8 cellular contexts compared by ENCODE assay signal in the genomic region with DNA sequence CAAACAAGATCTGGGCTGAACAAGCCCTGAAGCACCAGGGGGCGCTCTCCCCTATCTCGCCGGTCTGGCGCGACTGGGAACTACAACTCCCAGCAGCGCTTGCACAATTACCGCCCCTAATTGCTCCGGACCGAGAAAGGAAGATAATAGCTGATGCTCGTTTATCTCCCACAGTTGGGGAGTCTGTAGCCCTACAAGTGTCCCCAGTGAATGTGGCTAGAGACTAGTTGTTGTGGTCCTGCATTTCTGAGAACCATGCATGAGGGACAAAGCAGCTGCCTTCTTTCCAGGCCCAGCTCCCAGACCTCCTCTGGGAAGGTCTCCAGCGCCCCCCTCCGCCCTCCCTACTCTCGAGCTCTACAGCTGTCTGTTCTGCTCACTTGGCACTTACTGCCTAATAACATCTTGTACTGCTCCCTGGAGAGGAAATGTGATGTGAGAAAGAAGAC. TPM values are rescaled to one million over a fixed set of nuclear protein-coding genes. Genes with fewer than 3 reads are reported as not detected.
DNase-seq lines count a peak whose midpoint lies in the region; ATAC-seq and TF ChIP-seq lines count a peak whose summit lies in the region.

No MANE protein-coding gene starts in this region.

- DNase-seq in NCI-H524 treated with DMSO at 0.1 percent for 48 hours (lab: John Stamatoyannopoulos, UW) (peak; percentile 69), choroid plexus epithelial cell (ENCODE audit: low read depth) (peak; percentile 91), left colon (peak; percentile 72 to 90)
- DNase-seq in activated CD4-positive, alpha-beta T cell treated with anti-CD3 and anti-CD28 coated beads for 36 hours, result peak; percentile 96
- DNase-seq in stimulated activated CD4-positive, alpha-beta T cell treated with anti-CD3 and anti-CD28 coated beads, Interleukin-1b, Interleukin-23, amount 100 ng/mL, for 24 hours (ENCODE audit: low read depth in 4 of 4, low spot score in 1 of 4), result peak; percentile 82 to 94 (median 89)

- ATAC-seq in GM18499 (IDR thresholded peaks at IDR 0.05; ENCODE audit: insufficient read depth, unreplicated experiment) (peak; percentile 62), HG03342 (IDR thresholded peaks at IDR 0.05; ENCODE audit: unreplicated experiment) (peak; percentile 79), left colon (peak; percentile 91), GM18858 (IDR thresholded peaks at IDR 0.05; ENCODE audit: unreplicated experiment) (no peak)
- peak; percentile 98 for ATAC-seq in activated CD4-positive, alpha-beta T cell treated with anti-CD3 and anti-CD28 coated beads for 36 hours

- H3K4me3 ChIP-seq in choroid plexus epithelial cell (ENCODE audit: low read depth, low read length), result peak overlapping the region; percentile 50

- H3K4me3 Mint-ChIP-seq in activated CD4-positive, alpha-beta T cell treated with anti-CD3 and anti-CD28 coated beads for 36 hours, result peak overlapping the region; percentile 25

- POLR2A ChIA-PET in activated CD4-positive, alpha-beta T cell treated with anti-CD3 and anti-CD28 coated beads for 36 hours (lab: Charles Lee), result interaction anchor here (0.6 kb wide), 1 partner anchor 481 kb away, joined by 6 read pairs; no protein-coding TSS in a partner anchor

- H3K9me3 Mint-ChIP-seq in activated CD4-positive, alpha-beta T cell treated with anti-CD3 and anti-CD28 coated beads for 36 hours (ENCODE audit: low read depth), result no peaks in the 10 kb centered on the region

- TF ChIP-seq CTCF in choroid plexus epithelial cell (conservative IDR thresholded peaks at IDR 0.05; ENCODE audit: low read depth, low read length), result peak; percentile 87

- H3K4me1 Mint-ChIP-seq in activated CD4-positive, alpha-beta T cell treated with anti-CD3 and anti-CD28 coated beads for 36 hours, result peaks cover 19% of the 10 kb centered on the region

- H3K27ac Mint-ChIP-seq in activated CD4-positive, alpha-beta T cell treated with anti-CD3 and anti-CD28 coated beads for 36 hours, result no peak overlapping the region

- H3K27me3 Mint-ChIP-seq in activated CD4-positive, alpha-beta T cell treated with anti-CD3 and anti-CD28 coated beads for 36 hours, result peaks cover 12% of the 10 kb centered on the region

- intact Hi-C loops in activated CD4-positive, alpha-beta T cell treated with anti-CD3 and anti-CD28 coated beads for 36 hours (cut with DNase I, micrococcal nuclease), result loop anchor here (1.0 to 2.0 kb wide), 3 partner anchors 35 to 54 kb away; a partner anchor contains a TSS
- intact Hi-C loops in left colon (cut with DNase I, micrococcal nuclease), result no loop called here

- no peaks in the 10 kb centered on the region for H3K36me3 Mint-ChIP-seq in activated CD4-positive, alpha-beta T cell treated with anti-CD3 and anti-CD28 coated beads for 36 hours (ENCODE audit: low read depth)

- CTCF ChIA-PET in activated CD4-positive, alpha-beta T cell treated with anti-CD3 and anti-CD28 coated beads for 36 hours (lab: Charles Lee), result interaction anchor here (0.6 to 2.3 kb wide), 37 partner anchors 8 to 1004 kb away, joined by 3 to 33 read pairs (median 4); a partner anchor contains a TSS

RNA-seq across cellular contexts. Expression of a gene that starts 34.4 kb away (rescaled TPM):
- total RNA-seq in activated CD4-positive, alpha-beta T cell treated with anti-CD3 and anti-CD28 coated beads for 36 hours, result under 1 TPM; 0.18 to 0.39 TPM
- total RNA-seq in left colon, result 1 to 10 TPM; 3.6 to 5.3 TPM

RNA-seq across cellular contexts. Expression of a gene that starts 55.4 kb away (rescaled TPM):
- total RNA-seq in activated CD4-positive, alpha-beta T cell treated with anti-CD3 and anti-CD28 coated beads for 36 hours, result 1 to 10 TPM; 5.6 to 5.9 TPM
- total RNA-seq in left colon, result 1 to 10 TPM; 2.0 to 7.7 TPM

Comparison
In these comparisons a context has a peak if more than half of its experiments do, and no peak if none do; other contexts are left out.
1. intact Hi-C loops: an anchor here in activated CD4-positive, alpha-beta T cell treated with anti-CD3 and anti-CD28 coated beads for 36 hours (1.0 to 2.0 kb wide); none called in left colon.